Comparison of ENCODE assay signal across 8 cellular contexts in genomic region chr16:19907161-19907992, GRCh38. TPM values are rescaled to one million over a fixed set of nuclear protein-coding genes. Genes with fewer than 3 reads are reported as not detected.
DNase-seq lines count a peak whose midpoint lies in the region; ATAC-seq and TF ChIP-seq lines count a peak whose summit lies in the region.

No MANE protein-coding gene starts in this region.

- H3K4me2 ChIP-seq in MM.1S (ENCODE audit: low read depth, low read length), result peak overlapping the region; percentile 39; the same call in 1 of the 2 replicates
- H3K4me2 ChIP-seq in SU-DHL-6 (ENCODE audit: low read depth, low read length, poor library complexity, severe bottlenecking), result no peak overlapping the region

- H3K4me3 ChIP-seq in MM.1S (ENCODE audit: low read length) (no peak overlapping the region), SU-DHL-6 (ENCODE audit: insufficient read depth, low read length, poor library complexity, severe bottlenecking) (no peak overlapping the region)

- no peak overlapping the region for H3K9ac ChIP-seq in MM.1S (ENCODE audit: low read length)
- H3K9ac ChIP-seq in SU-DHL-6 (ENCODE audit: low read length), result no peak overlapping the region

- H3K9me3 ChIP-seq in MM.1S (replicated peaks; ENCODE audit: insufficient read depth, low read length) (no peaks in the 10 kb centered on the region), SU-DHL-6 (ENCODE audit: insufficient read depth, low read length) (no peaks in the 10 kb centered on the region)

- H3K27ac ChIP-seq in MM.1S (ENCODE audit: low read length), result no peak overlapping the region
- H3K27ac ChIP-seq in SU-DHL-6 (ENCODE audit: low read depth, low read length), result no peak overlapping the region

- peak overlapping the region; percentile 56 for H3K4me3 Mint-ChIP-seq in activated naive CD8-positive, alpha-beta T cell

- intact Hi-C loops in left cardiac atrium (cut with DNase I), result loop anchor here in 1 of 2 donors (5.0 kb wide), 1 partner anchor 390 kb away; no protein-coding TSS in a partner anchor

- TF ChIP-seq CTCF in MM.1S (IDR thresholded peaks at IDR 0.05; ENCODE audit: low read length), result peak; percentile 97
- peak; percentile 85 for TF ChIP-seq CTCF in SU-DHL-6 (IDR thresholded peaks at IDR 0.05; ENCODE audit: insufficient read depth, low read length, poor library complexity, severe bottlenecking)

- no peaks in the 10 kb centered on the region for H3K36me3 Mint-ChIP-seq in activated naive CD8-positive, alpha-beta T cell

- DNase-seq in Ammon's horn (ENCODE audit: low spot score) (peak; percentile 72), GM19240 (ENCODE audit: insufficient read length, low spot score) (peak; percentile 76), MM.1S (peak; percentile 70), left cardiac atrium (peak; percentile 63), retina (peak; percentile 88)

- H2AFZ ChIP-seq in MM.1S (ENCODE audit: low read length), result peak overlapping the region; percentile 51
- H2AFZ ChIP-seq in SU-DHL-6 (ENCODE audit: low read depth, low read length, severe bottlenecking), result no peak overlapping the region

- H3F3A ChIP-seq in MM.1S (ENCODE audit: insufficient read depth, low read length) (no peaks in the 10 kb centered on the region), SU-DHL-6 (ENCODE audit: insufficient read depth) (no peaks in the 10 kb centered on the region)

- H4K20me1 ChIP-seq in MM.1S (ENCODE audit: insufficient read depth, low read length) (no peaks in the 10 kb centered on the region), SU-DHL-6 (ENCODE audit: low read depth, low read length) (no peaks in the 10 kb centered on the region)

- H3K27me3 ChIP-seq in MM.1S (replicated peaks; ENCODE audit: insufficient read depth, low read length) (no peaks in the 10 kb centered on the region), SU-DHL-6 (ENCODE audit: low read length) (no peaks in the 10 kb centered on the region)

- H3K4me1 ChIP-seq in MM.1S (ENCODE audit: low read length), result no peaks in the 10 kb centered on the region

- H3K79me2 ChIP-seq in MM.1S (ENCODE audit: low read length) (no peaks in the 10 kb centered on the region), SU-DHL-6 (ENCODE audit: insufficient read depth, low read length) (no peaks in the 10 kb centered on the region)

- H3K27ac Mint-ChIP-seq in activated naive CD8-positive, alpha-beta T cell, result no peak overlapping the region

- ATAC-seq in left cardiac atrium, result peak; percentile 91 to 93
- ATAC-seq in GM21367 (IDR thresholded peaks at IDR 0.05; ENCODE audit: unreplicated experiment), result no peak

- no peaks in the 10 kb centered on the region for H3K36me3 ChIP-seq in MM.1S (replicated peaks; ENCODE audit: insufficient read depth, low read length)
- no peaks in the 10 kb centered on the region for H3K36me3 ChIP-seq in SU-DHL-6 (ENCODE audit: low read length)

- peaks cover 7% of the 10 kb centered on the region for H3K4me1 Mint-ChIP-seq in activated naive CD8-positive, alpha-beta T cell (ENCODE audit: low read depth)

- H3K9me2 ChIP-seq in MM.1S (replicated peaks; ENCODE audit: insufficient read depth, low read length), result no peaks in the 10 kb centered on the region
- H3K9me2 ChIP-seq in SU-DHL-6 (replicated peaks; ENCODE audit: insufficient read depth, low read length), result no peaks in the 10 kb centered on the region

- no peaks in the 10 kb centered on the region for H3K9me3 Mint-ChIP-seq in activated naive CD8-positive, alpha-beta T cell (ENCODE audit: low read depth)

- H3K27me3 Mint-ChIP-seq in activated naive CD8-positive, alpha-beta T cell, result peaks cover 6% of the 10 kb centered on the region

RNA-seq across cellular contexts. Expression of gene GPRC5B, which starts 22.7 kb away (rescaled TPM):
- 10 to 100 TPM; 58.1 to 66.3 TPM for total RNA-seq in left cardiac atrium
